ENCODE assay signal across 18 cellular contexts in the genomic region with DNA sequence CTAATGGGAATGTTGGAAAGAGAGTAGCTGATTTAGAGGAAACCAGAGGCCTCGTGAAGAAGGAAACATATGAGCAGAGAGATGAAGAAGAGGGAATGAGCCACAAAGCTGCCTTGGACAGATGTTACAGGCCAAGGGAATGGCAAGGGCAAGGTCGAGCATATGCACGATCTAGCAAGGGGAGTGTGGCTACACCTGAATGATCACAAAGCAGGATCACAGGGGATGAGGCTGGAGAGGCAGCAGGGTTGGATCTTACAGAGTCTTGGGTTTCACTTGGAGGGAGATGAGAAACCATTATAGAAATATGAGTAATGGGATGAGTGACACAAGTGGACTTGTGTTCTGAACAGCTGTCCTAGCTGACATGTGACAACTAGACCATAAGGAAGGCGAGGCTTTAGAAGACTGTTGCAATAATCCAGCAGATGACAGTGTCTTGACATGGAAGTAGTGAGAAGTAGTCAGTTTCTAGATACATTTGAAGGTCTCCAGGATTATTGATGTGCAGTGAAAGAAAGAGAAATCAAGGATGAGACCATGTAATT. TPM values are rescaled to one million over a fixed set of nuclear protein-coding genes. Genes with fewer than 3 reads are reported as not detected.
DNase-seq lines count a peak whose midpoint lies in the region; ATAC-seq, FAIRE-seq and TF ChIP-seq lines count a peak whose summit lies in the region.
"Had no signal": no experiment of that assay in that cellular context is flagged by ENCODE, and none has a peak within 500 bp of the region (broad histone marks: within the 10 kb centered on the region; RNA-seq: fewer than 3 reads in every experiment).

No MANE protein-coding gene starts in this region.

- H3K4ac ChIP-seq in trophoblast cell (ENCODE audit: low read depth, low read length) = no peak overlapping the region

- no peak for TF ChIP-seq POLR2A in heart left ventricle (IDR thresholded peaks at IDR 0.05)

- no peaks in the 10 kb centered on the region for H3K27me3 ChIP-seq in trophoblast cell (ENCODE audit: insufficient read depth, low read length)
- H3K27me3 ChIP-seq in heart left ventricle = no peaks in the 10 kb centered on the region

- no peak overlapping the region for H2BK120ac ChIP-seq in trophoblast cell (ENCODE audit: insufficient read depth, low read length, poor library complexity)

- H3K4me3 ChIP-seq in trophoblast cell (ENCODE audit: low read depth, low read length) (peak overlapping the region; percentile 54), heart left ventricle (no peak overlapping the region)
- H3K4me3 ChIP-seq: HAP-1 had no signal

- H2BK12ac ChIP-seq in trophoblast cell (ENCODE audit: low read length) = no peak overlapping the region

- H3K36me3 ChIP-seq in trophoblast cell (ENCODE audit: control insufficient read depth in 1 of 2, insufficient read depth in 2 of 2, low read length in 2 of 2) (no peaks in the 10 kb centered on the region), heart left ventricle (no peaks in the 10 kb centered on the region)
- H3K36me3 ChIP-seq: HAP-1 had no signal

- no peaks in the 10 kb centered on the region for H3K79me1 ChIP-seq in trophoblast cell (ENCODE audit: low read length)

- H3K9me3 ChIP-seq in trophoblast cell (ENCODE audit: insufficient read depth, low read depth, low read length) = no peaks in the 10 kb centered on the region
- H3K9me3 ChIP-seq in heart left ventricle = no peaks in the 10 kb centered on the region
- H3K9me3 ChIP-seq: HAP-1 had no signal

- WGBS in trophoblast cell (ENCODE audit: extremely low coverage, insufficient coverage, insufficient read length) = no CpG with 5 or more reads among the region's 4 CpGs
- 82 to 90% (median 89%) methylated on average over 4 of the region's 4 CpGs for WGBS in heart left ventricle, 4 donors

- H4K91ac ChIP-seq in trophoblast cell (ENCODE audit: low read depth, low read length) = no peak overlapping the region

- DNase-seq in D721Med (ENCODE audit: insufficient read length, low spot score) (peak; percentile 40), NCI-H524 (lab: John Stamatoyannopoulos, UW) (peak; percentile 94 to 95), trophoblast cell (peak in 1 of 2 donors; percentile 9), heart left ventricle (no peak), HUDEP-2 (lab: John Stamatoyannopoulos, UW; ENCODE audit: unreplicated experiment in 76 of 76) (no peak)
- DNase-seq: ACHN; AML-193; CD4-positive, CD25-positive, alpha-beta regulatory T cell; DMS79 treated with DMSO at 0.1 percent for 48 hours; NCI-H1092; NCI-H1694; NCI-H2107; NCI-H446; NCI-H774 had no signal

- TF ChIP-seq CTCF in D721Med (IDR thresholded peaks at IDR 0.05; ENCODE audit: insufficient read depth, missing control alignments) (no peak), heart left ventricle (IDR thresholded peaks at IDR 0.05) (no peak)

- no peak overlapping the region for H2BK5ac ChIP-seq in trophoblast cell (ENCODE audit: low read depth, low read length, poor library complexity)

- H3K9ac ChIP-seq in trophoblast cell (ENCODE audit: low read length) = no peak overlapping the region

- FAIRE-seq in D721Med (lab: Jason Lieb, UNC) = peak; percentile 99

- intact Hi-C loops in heart left ventricle (cut with DNase I) = no loop called here

- H4K12ac ChIP-seq in trophoblast cell (ENCODE audit: low read depth, low read length) = no peak overlapping the region

- H2AK5ac ChIP-seq in trophoblast cell (ENCODE audit: low read length) = no peak overlapping the region

- no peak overlapping the region for H3K4me2 ChIP-seq in trophoblast cell (ENCODE audit: low read length)

- H2AFZ ChIP-seq in trophoblast cell (ENCODE audit: insufficient read depth, low read length, poor library complexity) = no peak overlapping the region

- H3K27ac ChIP-seq in trophoblast cell (ENCODE audit: low read depth, low read length) = no peak overlapping the region
- H3K27ac ChIP-seq in heart left ventricle = no peak overlapping the region

- H3K4me1 ChIP-seq in trophoblast cell (ENCODE audit: control insufficient read depth in 1 of 2, insufficient read depth in 2 of 2, low read length in 2 of 2) (no peaks in the 10 kb centered on the region), heart left ventricle (no peaks in the 10 kb centered on the region)
- H3K4me1 ChIP-seq: HAP-1 had no signal

- no peaks in the 10 kb centered on the region for H3K79me2 ChIP-seq in trophoblast cell (ENCODE audit: control insufficient read depth, insufficient read depth, low read length, poor library complexity)

- peak overlapping the region; percentile 54 for H3K23ac ChIP-seq in trophoblast cell (ENCODE audit: low read length)

- H3K18ac ChIP-seq in trophoblast cell (ENCODE audit: low read length) = no peak overlapping the region

- peak; percentile 20 for ATAC-seq in esophagus mucosa
- no peak for ATAC-seq in HG03520 (IDR thresholded peaks at IDR 0.05; ENCODE audit: unreplicated experiment)
- no peak for ATAC-seq in heart left ventricle

- no peak overlapping the region for H3K14ac ChIP-seq in trophoblast cell (ENCODE audit: low read length)

- no peak overlapping the region for H4K8ac ChIP-seq in trophoblast cell (ENCODE audit: low read depth, low read length)

RNA-seq across cellular contexts. Expression of a gene that starts 58.7 kb away (rescaled TPM):
- total RNA-seq in esophagus mucosa (15.0 TPM), heart left ventricle (10 to 100 TPM in 1 of 9 donors, 1 to 10 TPM in 8; 1.8 to 11.9 (median 3.2) TPM)
- 2.0 and 2.3 TPM in 2 replicates for polyA plus RNA-seq in trophoblast cell (2013)
- 1 to 10 TPM; 1.5 to 2.5 TPM for polyA plus RNA-seq in heart left ventricle
- total RNA-seq: G401 had no signal

Comparison
In these comparisons a context has a peak if more than half of its experiments do, and no peak if none do; other contexts are left out.
1. DNase-seq: peak in D721Med (single experiment) and NCI-H524 (2 of 2); none in heart left ventricle (0 of 5) and HUDEP-2 (0 of 76).